In genomic region chr13:111353508-111353907, GRCh38 we compare ENCODE assay signal across 11 cellular contexts. TPM values are rescaled to one million over a fixed set of nuclear protein-coding genes. Genes with fewer than 3 reads are reported as not detected.
"Had no signal": no experiment of that assay in that cellular context is flagged by ENCODE, and none has a peak within 500 bp of the region (broad histone marks: within the 10 kb centered on the region; RNA-seq: fewer than 3 reads in every experiment).

No MANE protein-coding gene starts in this region.

- H3K27ac Mint-ChIP-seq: GM23338, H9, HFFc6 had no signal

- H3K4me1 ChIP-seq: HAP-1 had no signal

- H3K4me1 Mint-ChIP-seq: GM23338, H9 had no signal

- H3K9ac ChIP-seq: GM23248 had no signal

- H2AFZ ChIP-seq: GM23248, GM23338 had no signal

- H3K9me3 Mint-ChIP-seq: HFFc6 had no signal

- H3K4me3 Mint-ChIP-seq: GM23338, H9, HFFc6 had no signal

- DNase-seq: GM23248, GOT3, H7, H9, HCEC 1CT, HFFc6 had no signal

- ATAC-seq: GM23338, HCT116 had no signal

- H3K36me3 ChIP-seq: HAP-1 had no signal

- H3K4me3 ChIP-seq: GM23248, GM23338, HAP-1 had no signal

- H3K27ac ChIP-seq: GM23248 had no signal

- H3K4me2 ChIP-seq: GM23338 had no signal

RNA-seq across cellular contexts. Expression of gene TEX29, which starts 33.1 kb away (rescaled TPM):
- total RNA-seq: GM23248, GM23338, H1, H4, H7 had no signal
